In the genomic region with DNA sequence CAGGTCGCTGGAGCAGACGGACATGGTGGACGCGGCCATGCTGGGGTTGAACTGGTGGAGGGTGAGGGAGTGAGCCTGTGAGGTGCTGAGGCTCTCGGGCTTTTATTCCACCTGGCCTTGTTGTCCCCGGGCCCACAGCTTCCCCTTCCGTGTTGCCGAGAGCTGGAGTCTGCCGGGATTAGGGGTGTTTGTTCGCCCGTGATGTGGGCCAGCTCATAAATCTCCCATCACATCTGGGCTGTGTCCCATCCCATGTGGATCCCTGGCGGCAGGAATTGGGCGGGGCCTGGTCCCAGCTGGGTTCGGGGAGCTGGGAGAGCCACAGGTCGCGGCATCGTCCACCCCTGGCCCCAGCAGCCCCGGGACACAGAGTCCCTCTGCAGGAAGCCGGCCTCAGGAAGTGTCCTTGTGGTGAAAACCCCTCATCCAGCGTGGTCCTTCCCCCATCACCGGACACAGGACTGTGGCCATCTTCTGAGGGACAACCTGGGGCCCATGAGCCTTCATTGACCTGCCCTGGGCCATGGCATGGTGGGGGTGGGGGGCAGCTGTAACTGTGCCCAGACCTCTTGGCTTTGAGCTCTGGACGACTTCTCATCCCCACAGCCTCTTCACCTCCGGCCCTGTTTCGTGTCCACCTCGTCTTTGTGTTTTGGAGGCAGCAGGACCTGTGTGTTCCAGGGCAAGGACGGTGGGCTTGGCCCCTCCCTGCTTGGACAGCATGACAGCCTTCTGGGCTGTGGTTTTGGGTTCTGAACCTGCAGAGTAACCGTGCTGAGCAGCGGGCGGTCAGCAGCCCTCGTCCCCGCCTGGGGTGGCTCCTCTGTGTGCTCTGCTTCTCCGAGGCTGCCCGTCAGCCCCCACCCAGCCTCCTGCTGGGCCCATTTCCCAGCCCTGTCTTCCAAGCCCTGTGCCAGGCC, we compare ENCODE assay signal across 20 cellular contexts. TPM values are rescaled to one million over a fixed set of nuclear protein-coding genes. Genes with fewer than 3 reads are reported as not detected.
DNase-seq lines count a peak whose midpoint lies in the region; ATAC-seq, FAIRE-seq and TF ChIP-seq lines count a peak whose summit lies in the region.
"Had no signal": no experiment of that assay in that cellular context is flagged by ENCODE, and none has a peak within 500 bp of the region (broad histone marks: within the 10 kb centered on the region; RNA-seq: fewer than 3 reads in every experiment).

A gene with protein sequence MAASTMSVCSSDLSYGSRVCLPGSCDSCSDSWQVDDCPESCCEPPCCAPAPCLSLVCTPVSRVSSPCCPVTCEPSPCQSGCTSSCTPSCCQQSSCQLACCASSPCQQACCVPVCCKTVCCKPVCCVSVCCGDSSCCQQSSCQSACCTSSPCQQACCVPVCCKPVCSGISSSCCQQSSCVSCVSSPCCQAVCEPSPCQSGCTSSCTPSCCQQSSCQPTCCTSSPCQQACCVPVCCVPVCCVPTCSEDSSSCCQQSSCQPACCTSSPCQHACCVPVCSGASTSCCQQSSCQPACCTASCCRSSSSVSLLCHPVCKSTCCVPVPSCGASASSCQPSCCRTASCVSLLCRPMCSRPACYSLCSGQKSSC (minus strand): TSS at position 60 of the 920 bp plus-strand sequence. CDS start 21 bp downstream, at position 39.

- H3K4me3 ChIP-seq in keratinocyte (ENCODE audit: control insufficient read depth in 2 of 3, extremely low read depth in 1 of 3, insufficient read depth in 2 of 3, low read depth in 1 of 3, low read length in 3 of 3) (no peak within 1 kb of the TSS), trophoblast cell (ENCODE audit: low read depth, low read length) (no peak within 1 kb of the TSS)
- H3K4me3 ChIP-seq: gastroesophageal sphincter had no signal

- H3K9ac ChIP-seq in keratinocyte (ENCODE audit: control insufficient read depth, extremely low read depth, insufficient read depth, low read length) (no peak within 1 kb of the TSS), trophoblast cell (ENCODE audit: low read length) (no peak within 1 kb of the TSS)

- H3K4ac ChIP-seq in trophoblast cell (ENCODE audit: low read depth, low read length), result no peak within 1 kb of the TSS

- no peak within 1 kb of the TSS for H3K18ac ChIP-seq in trophoblast cell (ENCODE audit: low read length)

- FAIRE-seq in keratinocyte (lab: Jason Lieb, UNC), result no peak
- FAIRE-seq: bronchial epithelial cell had no signal

- TF ChIP-seq RAD21 in Ishikawa (IDR thresholded peaks at IDR 0.05; ENCODE audit: low read depth), result no peak

- no peak within 1 kb of the TSS for H4K12ac ChIP-seq in trophoblast cell (ENCODE audit: low read depth, low read length)

- no peak within 1 kb of the TSS for H2BK5ac ChIP-seq in trophoblast cell (ENCODE audit: low read depth, low read length, poor library complexity)

- peak within 1 kb of the TSS; percentile 41 for H2BK120ac ChIP-seq in trophoblast cell (ENCODE audit: insufficient read depth, low read length, poor library complexity)

- H3K27ac ChIP-seq in keratinocyte (ENCODE audit: control insufficient read depth, insufficient read depth, low read length) (no peak within 1 kb of the TSS), trophoblast cell (ENCODE audit: low read depth, low read length) (no peak within 1 kb of the TSS)
- H3K27ac ChIP-seq: epithelial cell of prostate, gastroesophageal sphincter had no signal

- H3K23ac ChIP-seq in trophoblast cell (ENCODE audit: low read length), result no peak within 1 kb of the TSS

- no peak for ATAC-seq in HG03469 (IDR thresholded peaks at IDR 0.05; ENCODE audit: unreplicated experiment)
- ATAC-seq in GM21825 (IDR thresholded peaks at IDR 0.05; ENCODE audit: unreplicated experiment), result no peak
- no peak for ATAC-seq in HG03039 (IDR thresholded peaks at IDR 0.05; ENCODE audit: unreplicated experiment)
- ATAC-seq: gastroesophageal sphincter; naive thymus-derived CD4-positive, alpha-beta T cell had no signal

- H2BK12ac ChIP-seq in trophoblast cell (ENCODE audit: low read length), result peak within 1 kb of the TSS; percentile 29

- TF ChIP-seq CTCF in keratinocyte (optimal IDR thresholded peaks at IDR 0.05 in 1 of 3, IDR thresholded peaks at IDR 0.05 in 1 of 3, conservative IDR thresholded peaks at IDR 0.05 in 1 of 3; ENCODE audit: extremely low read depth in 1 of 3, insufficient read depth in 2 of 3, low read length in 3 of 3), result no peak

- H2AFZ ChIP-seq in keratinocyte (ENCODE audit: control insufficient read depth, low read length), result peak within 1 kb of the TSS; percentile 12
- no peak within 1 kb of the TSS for H2AFZ ChIP-seq in trophoblast cell (ENCODE audit: insufficient read depth, low read length, poor library complexity)

- WGBS in trophoblast cell (ENCODE audit: extremely low coverage, insufficient coverage, insufficient read length), result no CpG with 5 or more reads among the region's 33 CpGs

- dilution Hi-C loops in keratinocyte (cut with MboI; ENCODE audit: extremely low pct_ligation_motif_present, low sequenced_read_pairs), result no loop called here

- no peaks in the 10 kb centered on the region for H3K27me3 ChIP-seq in keratinocyte (ENCODE audit: control insufficient read depth, extremely low read depth, insufficient read depth, low read length)
- H3K27me3 ChIP-seq in trophoblast cell (ENCODE audit: insufficient read depth, low read length), result no peaks in the 10 kb centered on the region

- H4K20me1 ChIP-seq in keratinocyte (ENCODE audit: control insufficient read depth, extremely low read depth, insufficient read depth, low read length), result no peaks in the 10 kb centered on the region

- no peak within 1 kb of the TSS for H4K8ac ChIP-seq in trophoblast cell (ENCODE audit: low read depth, low read length)

- no peaks in the 10 kb centered on the region for H3K9me1 ChIP-seq in keratinocyte (ENCODE audit: control insufficient read depth, extremely low read depth, insufficient read depth, low read length)

- H3K14ac ChIP-seq in trophoblast cell (ENCODE audit: low read length), result no peak within 1 kb of the TSS

- peaks cover 5% of the 10 kb centered on the region for H3K4me1 ChIP-seq in keratinocyte (ENCODE audit: control insufficient read depth, extremely low read depth, insufficient read depth, low read length)
- H3K4me1 ChIP-seq in trophoblast cell (ENCODE audit: control insufficient read depth in 1 of 2, insufficient read depth in 2 of 2, low read length in 2 of 2), result peaks cover 3 to 17% of the 10 kb centered on the region in 2 experiments
- H3K4me1 ChIP-seq: BE2C, gastroesophageal sphincter had no signal

- TF ChIP-seq EP300 in Ishikawa (IDR thresholded peaks at IDR 0.05; ENCODE audit: borderline replicate concordance), result no peak

- H3K79me1 ChIP-seq in trophoblast cell (ENCODE audit: low read length), result peaks cover 10% of the 10 kb centered on the region

- H3K36me3 ChIP-seq in keratinocyte (ENCODE audit: control insufficient read depth in 2 of 2, extremely low read depth in 1 of 2, insufficient read depth in 2 of 2, low read length in 2 of 2), result no peaks in the 10 kb centered on the region
- H3K36me3 ChIP-seq in trophoblast cell (ENCODE audit: control insufficient read depth in 1 of 2, insufficient read depth in 2 of 2, low read length in 2 of 2), result no peaks in the 10 kb centered on the region
- H3K36me3 ChIP-seq: BE2C, gastroesophageal sphincter had no signal

- no peaks in the 10 kb centered on the region for H3K79me2 ChIP-seq in keratinocyte (ENCODE audit: control insufficient read depth, insufficient read depth, low read length)
- no peaks in the 10 kb centered on the region for H3K79me2 ChIP-seq in trophoblast cell (ENCODE audit: control insufficient read depth, insufficient read depth, low read length, poor library complexity)

- H2AK5ac ChIP-seq in trophoblast cell (ENCODE audit: low read length), result peak within 1 kb of the TSS; percentile 27

- DNase-seq in DMS53 (lab: John Stamatoyannopoulos, UW) (peak; percentile 48), DMS53 treated with DMSO at 0.1 percent for 48 hours (lab: John Stamatoyannopoulos, UW; ENCODE audit: unreplicated experiment) (no peak), keratinocyte (ENCODE audit: low read depth, low spot score) (no peak), trophoblast cell (no peak)
- DNase-seq: 8988T; activated CD4-positive, alpha-beta memory T cell treated with anti-CD3 and anti-CD28 coated beads, Interleukin-2, amount 10 ng/mL, durations not matched to agents 7 days and 5 days; BE2C; dermis blood vessel endothelial cell; naive thymus-derived CD4-positive, alpha-beta T cell; NCI-H1694; NCI-H2227 treated with DMSO at 0.1 percent for 48 hours; SHP77; T-helper 1 cell had no signal

- H3K9me3 ChIP-seq in keratinocyte (ENCODE audit: control insufficient read depth, low read depth, low read length) (no peaks in the 10 kb centered on the region), trophoblast cell (ENCODE audit: insufficient read depth, low read depth, low read length) (peaks cover 4% of the 10 kb centered on the region)
- H3K9me3 ChIP-seq: BE2C, gastroesophageal sphincter had no signal

- peak within 1 kb of the TSS; percentile 49 for H4K91ac ChIP-seq in trophoblast cell (ENCODE audit: low read depth, low read length)

- H3K4me2 ChIP-seq in keratinocyte (ENCODE audit: control insufficient read depth, extremely low read depth, insufficient read depth, low read depth, low read length) (peak within 1 kb of the TSS; percentile 41), trophoblast cell (ENCODE audit: low read length) (no peak within 1 kb of the TSS)

TF ChIP-seq in Ishikawa, 13 proteins besides CTCF, POLR2A, EP300 and RAD21:
- TF ChIP-seq TCF12 (IDR thresholded peaks at IDR 0.05; ENCODE audit: low read depth) (no peak), TAF1 (IDR thresholded peaks at IDR 0.05; ENCODE audit: low read depth) (no peak), YY1 (IDR thresholded peaks at IDR 0.05; ENCODE audit: low read depth) (peak; percentile 59; the same call in 1 of the 2 replicates), NFIC (IDR thresholded peaks at IDR 0.05) (no peak)
TF ChIP-seq in Ishikawa: peak in this region for 1.

RNA-seq across cellular contexts. Expression of the gene that starts here (rescaled TPM):
- not detected in 3 replicates for polyA plus RNA-seq in keratinocyte
- polyA plus RNA-seq in keratinocyte (2011; ENCODE audit: low read depth), result not detected
- not detected in 2 replicates for polyA plus RNA-seq in keratinocyte (2011; cell fraction: cytosol; rRNA removed)
- not detected in 2 replicates for polyA plus RNA-seq in keratinocyte (2011; cell fraction: nucleus; rRNA removed)
- polyA plus RNA-seq in keratinocyte (2012; ENCODE audit: low replicate concordance), result not detected in 2 replicates
- polyA minus RNA-seq in keratinocyte, result not detected in 3 replicates
- polyA minus RNA-seq in keratinocyte (2011; cell fraction: cytosol; rRNA and poly(A)+ RNA removed), result not detected
- not detected in 2 replicates for polyA minus RNA-seq in keratinocyte (2011; cell fraction: nucleus; rRNA and poly(A)+ RNA removed)
- polyA plus RNA-seq in trophoblast cell (2013), result not detected in 2 replicates
- polyA plus RNA-seq: naive thymus-derived CD4-positive, alpha-beta T cell had no signal
